19 cellular contexts compared by ENCODE assay signal in genomic region chr6:164167873-164168405, GRCh38.
"Had no signal": no experiment of that assay in that cellular context is flagged by ENCODE, and none has a peak within 500 bp of the region (broad histone marks: within the 10 kb centered on the region; RNA-seq: fewer than 3 reads in every experiment).

No MANE protein-coding gene starts in this region.

- DNase-seq: activated CD4-positive, alpha-beta T cell treated with anti-CD3 and anti-CD28 coated beads, Interleukin-2, amount 50 U/mL, for 1 hour; activated CD8-positive, alpha-beta memory T cell treated with anti-CD3 and anti-CD28 coated beads for 24 hours; activated naive CD4-positive, alpha-beta T cell; activated naive CD8-positive, alpha-beta T cell treated with anti-CD3 and anti-CD28 coated beads, Interleukin-2, amount 10 ng/mL, durations not matched to agents 7 days and 5 days; brain microvascular endothelial cell; cortex of kidney; effector memory CD4-positive, alpha-beta T cell; foreskin melanocyte; islet precursor cell; mesenchymal stem cell; occipital lobe; stimulated activated CD4-positive, alpha-beta T cell treated with anti-CD3 and anti-CD28 coated beads, Interleukin-1b, Interleukin-23, amount 100 ng/mL, for 48 hours; stimulated activated naive CD8-positive, alpha-beta T cell treated with anti-CD3 and anti-CD28 coated beads, Interleukin-15, amount 100 ng/mL, for 72 hours; T-cell; T1000; testis; upper lobe of left lung had no signal

- H3K9me3 ChIP-seq: prostate gland, testis, upper lobe of left lung had no signal

- H3K36me3 ChIP-seq: brain microvascular endothelial cell, prostate gland, upper lobe of left lung had no signal

- H3K27me3 ChIP-seq: brain microvascular endothelial cell, testis, upper lobe of left lung had no signal

- H3K27ac ChIP-seq: brain microvascular endothelial cell, prostate gland, testis, upper lobe of left lung had no signal

- H3K4me1 ChIP-seq: prostate gland, testis, upper lobe of left lung had no signal

- ATAC-seq: activated CD4-positive, CD25-positive, alpha-beta regulatory T cell treated with anti-CD3 and anti-CD28 coated beads, Interleukin-2, amount 50 U/mL, for 24 hours; stimulated activated naive CD8-positive, alpha-beta T cell treated with anti-CD3 and anti-CD28 coated beads, Interleukin-15, amount 100 ng/mL, for 72 hours; T-cell had no signal

- H3K4me3 ChIP-seq: prostate gland, testis, upper lobe of left lung had no signal
